In genomic region chr1:26542781-26543443, GRCh38 we compare ENCODE assay signal across 9 cellular contexts. TPM values are rescaled to one million over a fixed set of nuclear protein-coding genes. Genes with fewer than 3 reads are reported as not detected.
DNase-seq lines count a peak whose midpoint lies in the region; ATAC-seq and TF ChIP-seq lines count a peak whose summit lies in the region.
"Had no signal": no experiment of that assay in that cellular context is flagged by ENCODE, and none has a peak within 500 bp of the region (broad histone marks: within the 10 kb centered on the region; RNA-seq: fewer than 3 reads in every experiment).

No MANE protein-coding gene starts in this region.

- TF ChIP-seq CTCF in SU-DHL-6 (IDR thresholded peaks at IDR 0.05; ENCODE audit: insufficient read depth, low read length, poor library complexity, severe bottlenecking) (no peak), gastroesophageal sphincter (IDR thresholded peaks at IDR 0.05) (no peak)

- H3F3A ChIP-seq in SU-DHL-6 (ENCODE audit: insufficient read depth), result peaks cover 52% of the 10 kb centered on the region

- H2AFZ ChIP-seq in SU-DHL-6 (ENCODE audit: low read depth, low read length, severe bottlenecking), result no peak overlapping the region

- POLR2A ChIA-PET in activated CD4-positive, alpha-beta T cell treated with anti-CD3 and anti-CD28 coated beads, Interleukin-2, amount 10 ng/mL, durations not matched to agents 7 days and 5 days (lab: Charles Lee), result interaction anchor here (1.1 kb wide), 1 partner anchor 43 kb away, joined by 5 read pairs; no protein-coding TSS in a partner anchor

- 70% methylated on average over 2 of the region's 9 CpGs; no CpG with 5 or more reads in 1 of the 2 donors for WGBS in gastroesophageal sphincter (ENCODE audit: low coverage in 1 of 2), 2 donors

- H3K9me3 Mint-ChIP-seq in activated CD4-positive, alpha-beta T cell treated with anti-CD3 and anti-CD28 coated beads, Interleukin-2, amount 10 ng/mL, durations not matched to agents 7 days and 5 days, result no peaks in the 10 kb centered on the region
- H3K9me3 Mint-ChIP-seq: type B pancreatic cell had no signal

- peak overlapping the region; percentile 96 for H3K27ac ChIP-seq in SU-DHL-6 (ENCODE audit: low read depth, low read length)
- H3K27ac ChIP-seq in gastroesophageal sphincter, result peak overlapping the region in 3 of 4 donors; percentile 61 to 69 (median 67)
- peak overlapping the region; percentile 89 for H3K27ac ChIP-seq in substantia nigra (ENCODE audit: low read depth, low read length, poor library complexity, severe bottlenecking)

- H3K4me3 Mint-ChIP-seq in activated CD4-positive, alpha-beta T cell treated with anti-CD3 and anti-CD28 coated beads, Interleukin-2, amount 10 ng/mL, durations not matched to agents 7 days and 5 days, result peak overlapping the region; percentile 76
- H3K4me3 Mint-ChIP-seq: type B pancreatic cell had no signal

- TF ChIP-seq POLR2A in gastroesophageal sphincter (IDR thresholded peaks at IDR 0.05), result no peak

- H3K9me3 ChIP-seq in SU-DHL-6 (ENCODE audit: insufficient read depth, low read length), result no peaks in the 10 kb centered on the region
- H3K9me3 ChIP-seq in gastroesophageal sphincter, result no peaks in the 10 kb centered on the region

- DNase-seq in activated CD4-positive, alpha-beta T cell treated with anti-CD3 and anti-CD28 coated beads, Interleukin-2, amount 10 ng/mL, durations not matched to agents 7 days and 5 days, result no peak
- no peak for DNase-seq in activated CD4-positive, alpha-beta T cell treated with anti-CD3 and anti-CD28 coated beads for 48 hours
- DNase-seq in substantia nigra (lab: John Stamatoyannopoulos, UW) (peak in 4 of 49 donors; percentile 21 to 55 (median 42)), NCI-H1105 treated with DMSO at 0.1 percent for 48 hours (lab: John Stamatoyannopoulos, UW) (no peak)
- DNase-seq in stimulated activated naive CD4-positive, alpha-beta T cell (lab: John Stamatoyannopoulos, UW), result no peak

- peaks cover 94% of the 10 kb centered on the region for H3K4me1 Mint-ChIP-seq in activated CD4-positive, alpha-beta T cell treated with anti-CD3 and anti-CD28 coated beads, Interleukin-2, amount 10 ng/mL, durations not matched to agents 7 days and 5 days

- no peaks in the 10 kb centered on the region for H3K9me2 ChIP-seq in SU-DHL-6 (replicated peaks; ENCODE audit: insufficient read depth, low read length)

- CTCF ChIA-PET in activated CD4-positive, alpha-beta T cell treated with anti-CD3 and anti-CD28 coated beads, Interleukin-2, amount 10 ng/mL, durations not matched to agents 7 days and 5 days (lab: Charles Lee), result interaction anchor here (1.0 to 5.7 kb wide), 11 partner anchors 8 to 43 kb away, joined by 3 to 121 read pairs (median 5); partner anchors contain the start of gene RPS6KA1

- H3K27me3 ChIP-seq in SU-DHL-6 (ENCODE audit: low read length) (no peaks in the 10 kb centered on the region), gastroesophageal sphincter (peaks cover 10% of the 10 kb centered on the region)

- no peaks in the 10 kb centered on the region for H3K27me3 Mint-ChIP-seq in activated CD4-positive, alpha-beta T cell treated with anti-CD3 and anti-CD28 coated beads, Interleukin-2, amount 10 ng/mL, durations not matched to agents 7 days and 5 days
- H3K27me3 Mint-ChIP-seq: type B pancreatic cell had no signal

- no peak for TF ChIP-seq EP300 in gastroesophageal sphincter (IDR thresholded peaks at IDR 0.05)

- H4K20me1 ChIP-seq in SU-DHL-6 (ENCODE audit: low read depth, low read length), result no peaks in the 10 kb centered on the region

- peaks cover 20% of the 10 kb centered on the region for H3K79me2 ChIP-seq in SU-DHL-6 (ENCODE audit: insufficient read depth, low read length)

- H3K36me3 Mint-ChIP-seq in activated CD4-positive, alpha-beta T cell treated with anti-CD3 and anti-CD28 coated beads, Interleukin-2, amount 10 ng/mL, durations not matched to agents 7 days and 5 days (ENCODE audit: low read depth), result peaks cover 44% of the 10 kb centered on the region

- peaks cover 0 to 23% (median 0%) of the 10 kb centered on the region in 3 donors for H3K4me1 ChIP-seq in gastroesophageal sphincter

- H3K4me2 ChIP-seq in SU-DHL-6 (ENCODE audit: low read depth, low read length, poor library complexity, severe bottlenecking), result peak overlapping the region; percentile 74

- H3K36me3 ChIP-seq in SU-DHL-6 (ENCODE audit: low read length) (no peaks in the 10 kb centered on the region), gastroesophageal sphincter (no peaks in the 10 kb centered on the region)

- ATAC-seq in gastroesophageal sphincter (no peak), HG03025 (IDR thresholded peaks at IDR 0.05; ENCODE audit: low FRiP score, unreplicated experiment) (no peak)

- H3K4me3 ChIP-seq in SU-DHL-6 (ENCODE audit: insufficient read depth, low read length, poor library complexity, severe bottlenecking), result peak overlapping the region; percentile 45
- H3K4me3 ChIP-seq in gastroesophageal sphincter, result peak overlapping the region in 1 of 2 donors; percentile 23

- peak overlapping the region; percentile 95 for H3K27ac Mint-ChIP-seq in activated CD4-positive, alpha-beta T cell treated with anti-CD3 and anti-CD28 coated beads, Interleukin-2, amount 10 ng/mL, durations not matched to agents 7 days and 5 days

- H3K9ac ChIP-seq in SU-DHL-6 (ENCODE audit: low read length), result peak overlapping the region; percentile 66

RNA-seq across cellular contexts. Expression of gene RPS6KA1, which starts 13.4 kb away (rescaled TPM):
- total RNA-seq in activated CD4-positive, alpha-beta T cell treated with anti-CD3 and anti-CD28 coated beads, Interleukin-2, amount 10 ng/mL, durations not matched to agents 7 days and 5 days, result 100 to 1,000 TPM; 192 to 199 TPM
- 1 to 10 TPM; 3.5 to 8.5 (median 6.2) TPM for total RNA-seq in gastroesophageal sphincter

Comparison
In these comparisons a context has a peak if more than half of its experiments do, and no peak if none do; other contexts are left out.
1. RNA of gene RPS6KA1, which starts 13.4 kb away (total RNA-seq): 192 to 199 TPM in activated CD4-positive, alpha-beta T cell treated with anti-CD3 and anti-CD28 coated beads, Interleukin-2, amount 10 ng/mL, durations not matched to agents 7 days and 5 days; 3.5 to 8.5 TPM in gastroesophageal sphincter; every median in the first group is over 10 times any median in the second.
2. Peak in every context shown above with its lines, with median percentiles within 50 percentile points of each other: H3K27ac ChIP-seq.